In genomic region chr16:5085716-5086115, GRCh38 we compare ENCODE assay signal across 7 cellular contexts. TPM values are rescaled to one million over a fixed set of nuclear protein-coding genes. Genes with fewer than 3 reads are reported as not detected.
"Had no signal": no experiment of that assay in that cellular context is flagged by ENCODE, and none has a peak within 500 bp of the region (broad histone marks: within the 10 kb centered on the region; RNA-seq: fewer than 3 reads in every experiment).

No MANE protein-coding gene starts in this region.

RNA-seq across cellular contexts. Expression of gene C16orf89, which starts 20.0 kb away (rescaled TPM):
- total RNA-seq: OCI-LY7, PC-3, PC-9, RPMI7951, SJCRH30, SJSA1 had no signal
- polyA plus RNA-seq: SK-N-SH had no signal
